Comparison of ENCODE assay signal across 8 cellular contexts in the genomic region with DNA sequence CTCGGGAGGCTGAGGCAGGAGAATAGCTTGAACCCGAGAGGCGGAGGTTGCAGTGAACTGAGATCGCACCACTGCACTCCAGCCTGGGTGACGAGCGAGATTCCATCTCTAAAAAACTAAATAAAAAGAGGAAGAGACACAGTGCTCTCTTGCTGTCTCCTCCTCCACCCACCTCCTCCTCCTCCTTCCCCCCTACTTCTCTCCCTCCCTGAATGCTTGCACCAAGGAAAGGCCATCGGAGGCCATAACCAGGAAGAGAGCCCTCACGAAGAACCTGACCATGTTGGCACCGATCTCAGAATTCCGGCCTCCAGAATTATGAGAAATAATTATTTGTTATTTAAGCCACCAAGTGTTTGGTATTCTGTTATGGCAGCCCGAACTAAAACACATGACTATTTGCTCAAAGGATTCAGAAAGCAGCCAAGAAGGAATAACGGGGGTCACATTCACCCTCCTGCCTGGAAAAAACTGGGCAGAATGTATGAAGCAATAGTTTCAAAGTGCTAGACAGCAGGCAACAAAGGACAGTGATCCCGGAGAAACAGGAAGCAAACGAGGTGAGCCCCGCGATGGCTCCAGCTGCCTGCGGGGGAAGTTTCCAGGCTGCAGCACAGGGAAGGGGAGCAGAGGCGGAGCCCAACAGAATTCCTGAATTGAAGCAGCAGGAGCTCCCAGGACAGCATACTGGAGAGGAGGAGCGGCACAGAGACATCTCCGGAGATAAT. TPM values are rescaled to one million over a fixed set of nuclear protein-coding genes. Genes with fewer than 3 reads are reported as not detected.
DNase-seq lines count a peak whose midpoint lies in the region; ATAC-seq and TF ChIP-seq lines count a peak whose summit lies in the region.

No MANE protein-coding gene starts in this region.

- H3K9me3 ChIP-seq in muscle layer of colon (ENCODE audit: low read length), result no peaks in the 10 kb centered on the region

- no peaks in the 10 kb centered on the region for H3K36me3 Mint-ChIP-seq in CD14-positive monocyte

- H3K36me3 ChIP-seq in muscle layer of colon (ENCODE audit: insufficient read depth, low read length), result no peaks in the 10 kb centered on the region

- DNase-seq in CD14-positive monocyte (ENCODE audit: low spot score) (no peak), NCI-H226 (peak; percentile 78), epithelial cell of esophagus (ENCODE audit: low read depth) (peak; percentile 41), activated gamma-delta T cell (lab: John Stamatoyannopoulos, UW) (no peak)

- ATAC-seq in GM21529 (IDR thresholded peaks at IDR 0.05; ENCODE audit: unreplicated experiment) (no peak), GM21619 (IDR thresholded peaks at IDR 0.05; ENCODE audit: unreplicated experiment) (no peak)
- no peak for ATAC-seq in activated CD4-positive, CD25-positive, alpha-beta regulatory T cell treated with anti-CD3 and anti-CD28 coated beads, Interleukin-2, amount 50 U/mL, for 24 hours

- no peaks in the 10 kb centered on the region for H3K27me3 ChIP-seq in muscle layer of colon (ENCODE audit: control insufficient read depth in 1 of 2, insufficient read depth in 2 of 2, low read length in 2 of 2)

- H3K27me3 Mint-ChIP-seq in CD14-positive monocyte (ENCODE audit: low read depth in 3 of 3), result no peaks in the 10 kb centered on the region

- no peak overlapping the region for H3K9ac ChIP-seq in muscle layer of colon (ENCODE audit: low read length)

- H3K4me3 Mint-ChIP-seq in CD14-positive monocyte, result peak overlapping the region; percentile 85 to 92

- H3K27ac ChIP-seq in muscle layer of colon (ENCODE audit: low read depth, low read length), result peak overlapping the region; percentile 28

- TF ChIP-seq CTCF in CD14-positive monocyte (IDR thresholded peaks at IDR 0.05), result no peak
- no peak for TF ChIP-seq CTCF in epithelial cell of esophagus (IDR thresholded peaks at IDR 0.05; ENCODE audit: insufficient read depth, low read depth, low read length, missing control alignments)

- peaks cover 26% of the 10 kb centered on the region for H3K4me1 Mint-ChIP-seq in CD14-positive monocyte

- no peaks in the 10 kb centered on the region for H3K9me3 Mint-ChIP-seq in CD14-positive monocyte

- H3K4me1 ChIP-seq in muscle layer of colon (ENCODE audit: insufficient read depth, low read length), result peaks cover 8% of the 10 kb centered on the region

- H3K27ac Mint-ChIP-seq in CD14-positive monocyte, result peak overlapping the region; percentile 4 to 86 (median 72)

- intact Hi-C loops in CD14-positive monocyte (cut with micrococcal nuclease), result no loop called here

- H3K4me3 ChIP-seq in epithelial cell of esophagus (ENCODE audit: low read length), result peak overlapping the region; percentile 2
- peak overlapping the region; percentile 47 to 68 for H3K4me3 ChIP-seq in muscle layer of colon (ENCODE audit: low read depth in 1 of 2, low read length in 2 of 2)

RNA-seq across cellular contexts. Expression of a gene that starts 35.8 kb away (rescaled TPM):
- polyA plus RNA-seq in CD14-positive monocyte, result not detected

RNA-seq across cellular contexts. Expression of a gene that starts 36.0 kb away (rescaled TPM):
- 1 to 10 TPM; 5.6 to 7.3 TPM for polyA plus RNA-seq in CD14-positive monocyte

RNA-seq across cellular contexts. Expression of a gene that starts 36.7 kb away (rescaled TPM):
- polyA plus RNA-seq in CD14-positive monocyte, result 10 to 100 TPM; 27.8 to 30.6 TPM

Comparison
In these comparisons a context has a peak if more than half of its experiments do, and no peak if none do; other contexts are left out.
1. DNase-seq: peak in NCI-H226 (single experiment) and epithelial cell of esophagus (single experiment); none in CD14-positive monocyte (single experiment) and activated gamma-delta T cell (single experiment).